In the genomic region with DNA sequence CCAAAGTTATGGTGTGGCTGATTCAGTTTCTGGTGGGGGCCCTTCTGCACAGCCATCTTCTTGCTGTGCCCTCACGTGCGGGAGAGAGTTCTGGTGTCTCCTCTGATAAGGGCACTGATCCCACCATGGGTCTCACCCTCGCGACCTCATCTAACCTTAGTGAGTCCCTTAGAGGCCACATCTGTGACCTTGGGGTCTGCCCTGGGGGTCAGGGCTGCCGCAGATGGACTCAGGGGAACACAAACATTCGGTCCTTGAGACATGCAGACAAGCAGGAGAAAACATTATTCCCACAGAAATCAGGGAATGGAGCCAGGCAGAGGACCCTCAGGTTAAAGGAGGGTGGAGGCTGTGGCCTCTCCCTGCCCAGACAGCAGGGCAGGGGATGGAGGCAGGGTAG, we compare ENCODE assay signal across 27 cellular contexts.
DNase-seq lines count a peak whose midpoint lies in the region; ATAC-seq and TF ChIP-seq lines count a peak whose summit lies in the region.
"Had no signal": no experiment of that assay in that cellular context is flagged by ENCODE, and none has a peak within 500 bp of the region (broad histone marks: within the 10 kb centered on the region; RNA-seq: fewer than 3 reads in every experiment).

No MANE protein-coding gene starts in this region.

- H3K9me3 ChIP-seq in right atrium auricular region (no peaks in the 10 kb centered on the region), T-helper 17 cell (ENCODE audit: control insufficient read depth, low read length, poor library complexity, severe bottlenecking) (no peaks in the 10 kb centered on the region), osteoblast (ENCODE audit: low read depth, low read length) (no peaks in the 10 kb centered on the region), upper lobe of right lung (no peaks in the 10 kb centered on the region), WERI-Rb-1 (ENCODE audit: severe bottlenecking) (no peaks in the 10 kb centered on the region)
- H3K9me3 ChIP-seq: A549; BLaER1 treated with 17β-estradiol and CSF1 and Interleukin-3, amounts not matched to agents 10 nM and 100 nM; Caco-2 had no signal

- DNase-seq in right atrium auricular region (ENCODE audit: low spot score) (peak; percentile 21), left ventricle myocardium superior (no peak), T-helper 17 cell (no peak), osteoblast (ENCODE audit: insufficient read length, low spot score, missing footprints) (peak; percentile 67), upper lobe of right lung (peak; percentile 25), globus pallidus (ENCODE audit: low spot score) (no peak), WERI-Rb-1 (no peak)
- DNase-seq: AML-193, Caco-2, DMS79, EL, GDM1, HCEC 1CT, Karpas-422, NCI-H1092 treated with DMSO at 0.1 percent for 48 hours, NCI-H1436 treated with DMSO at 0.1 percent for 48 hours, NCI-H187 treated with DMSO at 0.1 percent for 48 hours, NCI-H2171 treated with DMSO at 0.1 percent for 48 hours, NCI-H345, NCI-H510A treated with DMSO at 0.1 percent for 48 hours had no signal

- H3K4me2 ChIP-seq in osteoblast (ENCODE audit: insufficient read depth, low read length) = no peak overlapping the region
- H3K4me2 ChIP-seq: A549; BLaER1 treated with 17β-estradiol and CSF1 and Interleukin-3, amounts not matched to agents 10 nM and 100 nM; GM23338 had no signal

- TF ChIP-seq CTCF in right atrium auricular region (IDR thresholded peaks at IDR 0.05) = no peak
- no peak for TF ChIP-seq CTCF in osteoblast (IDR thresholded peaks at IDR 0.05; ENCODE audit: extremely low read depth, low read depth, low read length)
- TF ChIP-seq CTCF in upper lobe of right lung (IDR thresholded peaks at IDR 0.05) = no peak
- TF ChIP-seq CTCF in WERI-Rb-1 (IDR thresholded peaks at IDR 0.05; ENCODE audit: low read depth, low read length) = no peak

- peaks cover 7% of the 10 kb centered on the region for H3K4me1 Mint-ChIP-seq in T-helper 17 cell
- H3K4me1 Mint-ChIP-seq: GM23338 had no signal

- H3K4me3 ChIP-seq in right atrium auricular region (no peak overlapping the region), osteoblast (ENCODE audit: insufficient read depth, low read length) (no peak overlapping the region), upper lobe of right lung (no peak overlapping the region), WERI-Rb-1 (ENCODE audit: low read depth, low read length) (no peak overlapping the region)
- H3K4me3 ChIP-seq: A549; BLaER1 treated with 17β-estradiol and CSF1 and Interleukin-3, amounts not matched to agents 10 nM and 100 nM; GM12878; GM23338 had no signal

- H3K4me1 ChIP-seq in right atrium auricular region = no peaks in the 10 kb centered on the region
- no peaks in the 10 kb centered on the region for H3K4me1 ChIP-seq in osteoblast (ENCODE audit: insufficient read depth, low read length)
- H3K4me1 ChIP-seq in upper lobe of right lung = no peaks in the 10 kb centered on the region
- H3K4me1 ChIP-seq: A549, Caco-2 had no signal

- no peaks in the 10 kb centered on the region for H3K36me3 ChIP-seq in right atrium auricular region
- H3K36me3 ChIP-seq in osteoblast (ENCODE audit: insufficient read depth, low read length) = no peaks in the 10 kb centered on the region
- no peaks in the 10 kb centered on the region for H3K36me3 ChIP-seq in upper lobe of right lung
- no peaks in the 10 kb centered on the region for H3K36me3 ChIP-seq in WERI-Rb-1
- H3K36me3 ChIP-seq: BLaER1 treated with 17β-estradiol and CSF1 and Interleukin-3, amounts not matched to agents 10 nM and 100 nM had no signal

- no peaks in the 10 kb centered on the region for H4K20me1 ChIP-seq in osteoblast (ENCODE audit: insufficient read depth, low read length)

- ATAC-seq in left ventricle myocardium superior (no peak), T-helper 17 cell (no peak), upper lobe of right lung (no peak), GM19463 (IDR thresholded peaks at IDR 0.05; ENCODE audit: unreplicated experiment) (no peak)
- ATAC-seq: CD8-positive, alpha-beta T cell; GM12878; GM23338 had no signal

- H3K27ac ChIP-seq in right atrium auricular region (no peak overlapping the region), osteoblast (ENCODE audit: low read depth, low read length) (no peak overlapping the region), upper lobe of right lung (no peak overlapping the region), WERI-Rb-1 (no peak overlapping the region)
- H3K27ac ChIP-seq: A549; BLaER1 treated with 17β-estradiol and CSF1 and Interleukin-3, amounts not matched to agents 10 nM and 100 nM; HL-60 had no signal

- H3K27me3 ChIP-seq in right atrium auricular region (no peaks in the 10 kb centered on the region), osteoblast (ENCODE audit: insufficient read depth, low read length) (no peaks in the 10 kb centered on the region), upper lobe of right lung (peaks cover 10% of the 10 kb centered on the region), WERI-Rb-1 (ENCODE audit: insufficient read depth, low read depth, severe bottlenecking) (no peaks in the 10 kb centered on the region)

- H2AFZ ChIP-seq in osteoblast (ENCODE audit: low read length) = no peak overlapping the region
- H2AFZ ChIP-seq: GM23338 had no signal

- H3K4me3 Mint-ChIP-seq in T-helper 17 cell = no peak overlapping the region
- H3K4me3 Mint-ChIP-seq: CD8-positive, alpha-beta T cell; GM23338 had no signal

- intact Hi-C loops in left ventricle myocardium superior (cut with micrococcal nuclease) (no loop called here), upper lobe of right lung (cut with DNase I) (no loop called here)

- H3K36me3 Mint-ChIP-seq in T-helper 17 cell (ENCODE audit: low read depth) = no peaks in the 10 kb centered on the region
- H3K36me3 Mint-ChIP-seq: CD8-positive, alpha-beta T cell had no signal

- no peaks in the 10 kb centered on the region for H3K79me2 ChIP-seq in osteoblast (ENCODE audit: insufficient read depth, low read length)

- peak overlapping the region; percentile 67 for H3K27ac Mint-ChIP-seq in T-helper 17 cell
- H3K27ac Mint-ChIP-seq: CD8-positive, alpha-beta T cell; GM23338 had no signal

- H3K27me3 Mint-ChIP-seq in T-helper 17 cell = peaks cover 5% of the 10 kb centered on the region

Comparison
In these comparisons a context has a peak if more than half of its experiments do, and no peak if none do; other contexts are left out.
1. DNase-seq: peak in right atrium auricular region (single experiment), osteoblast (single experiment) and upper lobe of right lung (single experiment); none in left ventricle myocardium superior (single experiment), T-helper 17 cell (0 of 3), globus pallidus (single experiment) and WERI-Rb-1 (single experiment).